ENCODE assay signal across 8 cellular contexts in the genomic region with DNA sequence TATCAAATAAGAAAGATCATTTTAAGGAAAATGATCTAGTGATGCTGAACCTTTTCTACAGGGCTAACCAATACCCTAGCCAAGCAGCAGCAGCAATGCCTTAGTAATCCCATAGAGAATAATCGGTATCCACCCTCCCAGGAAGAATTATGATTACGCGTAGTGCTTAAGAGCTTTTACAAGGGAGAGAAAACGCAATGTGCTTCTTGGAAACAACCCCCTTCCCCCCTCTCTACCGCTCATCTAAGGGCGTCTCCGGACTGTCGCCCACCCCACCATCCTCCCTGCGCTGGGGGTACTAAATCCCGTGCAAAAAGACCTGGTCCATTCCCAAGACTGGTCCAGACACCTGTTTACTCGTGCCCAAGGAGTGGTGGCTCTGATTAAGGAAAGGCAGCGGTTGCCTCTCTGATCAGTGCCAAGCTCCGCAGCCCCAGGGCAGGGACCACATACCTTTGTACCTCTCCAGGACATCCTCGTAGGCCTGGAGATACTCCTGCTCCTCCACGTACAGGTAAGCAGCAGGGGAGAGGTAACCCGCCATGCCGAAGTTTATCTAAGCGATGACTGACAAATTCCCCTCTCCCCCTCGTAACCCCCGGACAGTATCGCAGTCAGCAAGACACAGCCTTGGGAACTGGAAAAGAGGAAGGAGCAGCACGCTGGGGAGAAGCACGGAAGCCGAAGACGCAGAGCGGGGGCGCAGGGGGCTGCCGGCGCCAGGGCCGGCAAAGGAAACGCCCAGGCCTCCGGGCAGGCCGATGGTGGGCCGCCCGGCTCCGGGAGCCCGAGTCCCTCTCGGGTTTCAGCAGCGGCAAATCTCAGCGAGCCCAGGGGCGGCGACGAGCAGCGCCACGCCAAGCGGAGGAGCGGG.
A peak's percentile ranks its signal among the peaks of the same experiment; 100 is the strongest.
DNase-seq lines count a peak whose midpoint lies in the region; ATAC-seq and TF ChIP-seq lines count a peak whose summit lies in the region.

No MANE protein-coding gene starts in this region.

- H3K27me3 ChIP-seq in BLaER1 (no peaks in the 10 kb centered on the region), NT2/D1 (ENCODE audit: insufficient read depth, insufficient read length) (no peaks in the 10 kb centered on the region)

- H3K9ac ChIP-seq in BLaER1 (peak overlapping the region; percentile 88), NT2/D1 (ENCODE audit: insufficient read length, low read depth) (peak overlapping the region; percentile 93)

- H3K9me3 ChIP-seq in BLaER1 (no peaks in the 10 kb centered on the region), NT2/D1 (ENCODE audit: insufficient read depth, low read length) (no peaks in the 10 kb centered on the region)

- H3K4me3 Mint-ChIP-seq in brain (peak overlapping the region; percentile 95 to 99 (median 97)), immature natural killer cell (peak overlapping the region; percentile 75 to 84 (median 83))

- H3K4me1 Mint-ChIP-seq in brain: peaks cover 64% of the 10 kb centered on the region
- H3K4me1 Mint-ChIP-seq in immature natural killer cell: peaks cover 10 to 17% of the 10 kb centered on the region in 2 donors

- no peak for TF ChIP-seq CTCF in brain (conservative IDR thresholded peaks at IDR 0.05)

- H3K9me3 Mint-ChIP-seq in brain (no peaks in the 10 kb centered on the region), immature natural killer cell (peaks cover 0 to 4% (median 0%) of the 10 kb centered on the region in 6 donors)

- DNase-seq in NT2/D1 (ENCODE audit: low read depth, low spot score) (peak; percentile 13), immature natural killer cell (peak in 1 of 3 donors; percentile 1)
- DNase-seq in stimulated activated CD4-positive, alpha-beta T cell treated with anti-CD3 and anti-CD28 coated beads, Interleukin-4, amount 100 ng/mL, for 4 hours: no peak

- ATAC-seq in GM19025 (IDR thresholded peaks at IDR 0.05; ENCODE audit: low read depth, unreplicated experiment): peak; percentile 13
- ATAC-seq in HG03108 (IDR thresholded peaks at IDR 0.05; ENCODE audit: unreplicated experiment): peak; percentile 9

- H3K27ac Mint-ChIP-seq in brain (peak overlapping the region; percentile 89 to 99 (median 95)), immature natural killer cell (no peak overlapping the region)

- H3K27ac ChIP-seq in BLaER1 (peak overlapping the region; percentile 88), skin epidermis (peak overlapping the region in 17 of 21 experiments; percentile 4 to 85 (median 67))

- peaks cover 37% of the 10 kb centered on the region for H3K4me1 ChIP-seq in BLaER1
- H3K4me1 ChIP-seq in NT2/D1 (ENCODE audit: insufficient read depth, insufficient read length): no peaks in the 10 kb centered on the region

- peak overlapping the region; percentile 90 for H3K4me2 ChIP-seq in BLaER1

- H4K20me1 ChIP-seq in BLaER1: no peaks in the 10 kb centered on the region

- H3K36me3 Mint-ChIP-seq in brain (no peaks in the 10 kb centered on the region), immature natural killer cell (peaks cover 0 to 4% (median 0%) of the 10 kb centered on the region in 3 donors)

- H3K4me3 ChIP-seq in BLaER1: peak overlapping the region; percentile 92
- H3K4me3 ChIP-seq in NT2/D1 (ENCODE audit: insufficient read length, low read depth): peak overlapping the region; percentile 88
- H3K4me3 ChIP-seq in skin epidermis: peak overlapping the region; percentile 37 to 57 (median 52)

- H3K27me3 Mint-ChIP-seq in brain: peaks cover 12% of the 10 kb centered on the region
- H3K27me3 Mint-ChIP-seq in immature natural killer cell (ENCODE audit: low read depth in 3 of 3): peaks cover 4 to 10% (median 8%) of the 10 kb centered on the region in 3 donors

- H3K36me3 ChIP-seq in BLaER1 (no peaks in the 10 kb centered on the region), NT2/D1 (ENCODE audit: insufficient read depth, insufficient read length, low read length) (no peaks in the 10 kb centered on the region)

Comparison
In these comparisons a context has a peak if more than half of its experiments do, and no peak if none do; other contexts are left out.
1. H3K27ac Mint-ChIP-seq: peak in brain (5 of 5); none in immature natural killer cell (0 of 6).
2. Peak in every context shown above with its lines, with median percentiles within 50 percentile points of each other: H3K4me3 ChIP-seq.